Comparison of ENCODE assay signal across 12 cellular contexts in genomic region chr3:23991236-23992050, GRCh38. TPM values are rescaled to one million over a fixed set of nuclear protein-coding genes. Genes with fewer than 3 reads are reported as not detected.
DNase-seq lines count a peak whose midpoint lies in the region; ATAC-seq and TF ChIP-seq lines count a peak whose summit lies in the region.
"Had no signal": no experiment of that assay in that cellular context is flagged by ENCODE, and none has a peak within 500 bp of the region (broad histone marks: within the 10 kb centered on the region; RNA-seq: fewer than 3 reads in every experiment).

No MANE protein-coding gene starts in this region.

- peaks cover 43% of the 10 kb centered on the region for H3K4me1 Mint-ChIP-seq in chondrocyte (ENCODE audit: low read depth)

- H3K27me3 ChIP-seq in right atrium auricular region (no peaks in the 10 kb centered on the region), ascending aorta (no peaks in the 10 kb centered on the region), aorta (ENCODE audit: control insufficient read depth in 1 of 2, insufficient read depth in 2 of 2, low read length in 1 of 2) (no peaks in the 10 kb centered on the region)
- H3K27me3 ChIP-seq: heart right ventricle had no signal

- no peak for DNase-seq in left cardiac atrium
- no peak for DNase-seq in right atrium auricular region (ENCODE audit: low spot score)
- no peak for DNase-seq in ascending aorta (ENCODE audit: low spot score in 2 of 2)
- DNase-seq in lung microvascular endothelial cell (ENCODE audit: low read depth in 2 of 2), result peak; percentile 61 to 64
- no peak for DNase-seq in aorta
- no peak for DNase-seq in chondrocyte (ENCODE audit: low spot score)
- DNase-seq in kidney tubule cell (ENCODE audit: low spot score), result no peak
- DNase-seq: heart right ventricle, right cardiac atrium had no signal

- H3K4me3 Mint-ChIP-seq in chondrocyte (ENCODE audit: unreplicated experiment), result no peak overlapping the region
- H3K4me3 Mint-ChIP-seq: activated naive CD4-positive, alpha-beta T cell treated with anti-CD3 and anti-CD28 coated beads, Interleukin-2, amount 50 U/mL, for 24 hours; stimulated activated naive CD8-positive, alpha-beta T cell treated with anti-CD3 and anti-CD28 coated beads, Interleukin-15, Interleukin-2, amounts not matched to agents 100 ng/mL and 50 ng/mL, for 24 hours had no signal

- H3K27ac ChIP-seq in right atrium auricular region (no peak overlapping the region), ascending aorta (peak overlapping the region; percentile 27 to 43), aorta (ENCODE audit: low read depth in 1 of 2, low read length in 2 of 2) (peak overlapping the region in 1 of 2 donors; percentile 33)

- H3K36me3 Mint-ChIP-seq in chondrocyte (ENCODE audit: low read depth), result no peaks in the 10 kb centered on the region
- H3K36me3 Mint-ChIP-seq: activated naive CD4-positive, alpha-beta T cell treated with anti-CD3 and anti-CD28 coated beads, Interleukin-2, amount 50 U/mL, for 24 hours had no signal

- H3K36me3 ChIP-seq in right atrium auricular region (no peaks in the 10 kb centered on the region), ascending aorta (no peaks in the 10 kb centered on the region), aorta (ENCODE audit: control insufficient read depth in 1 of 2, insufficient read depth in 2 of 2, low read length in 1 of 2) (no peaks in the 10 kb centered on the region)
- H3K36me3 ChIP-seq: heart right ventricle had no signal

- H3K9me3 ChIP-seq in right atrium auricular region, result no peaks in the 10 kb centered on the region
- H3K9me3 ChIP-seq in ascending aorta, result no peaks in the 10 kb centered on the region
- H3K9me3 ChIP-seq in aorta (ENCODE audit: control insufficient read depth, low read length), result no peaks in the 10 kb centered on the region
- H3K9me3 ChIP-seq: heart right ventricle had no signal

- 69 to 80% methylated on average over 7 of the region's 7 CpGs for WGBS in aorta, 2 donors

- ATAC-seq in left cardiac atrium, result peak; percentile 18 to 28
- no peak for ATAC-seq in aorta (ENCODE audit: low FRiP score)
- no peak for ATAC-seq in GM21390 (IDR thresholded peaks at IDR 0.05; ENCODE audit: unreplicated experiment)

- H3K9me3 Mint-ChIP-seq in chondrocyte (ENCODE audit: low read depth), result no peaks in the 10 kb centered on the region
- H3K9me3 Mint-ChIP-seq: activated naive CD4-positive, alpha-beta T cell treated with anti-CD3 and anti-CD28 coated beads, Interleukin-2, amount 50 U/mL, for 24 hours had no signal

- H3K27me3 Mint-ChIP-seq in chondrocyte (ENCODE audit: low read depth), result no peaks in the 10 kb centered on the region
- H3K27me3 Mint-ChIP-seq: activated naive CD4-positive, alpha-beta T cell treated with anti-CD3 and anti-CD28 coated beads, Interleukin-2, amount 50 U/mL, for 24 hours; stimulated activated naive CD8-positive, alpha-beta T cell treated with anti-CD3 and anti-CD28 coated beads, Interleukin-15, Interleukin-2, amounts not matched to agents 100 ng/mL and 50 ng/mL, for 24 hours had no signal

- H3K27ac Mint-ChIP-seq in chondrocyte (ENCODE audit: unreplicated experiment), result no peak overlapping the region
- H3K27ac Mint-ChIP-seq: activated naive CD4-positive, alpha-beta T cell treated with anti-CD3 and anti-CD28 coated beads, Interleukin-2, amount 50 U/mL, for 24 hours; stimulated activated naive CD8-positive, alpha-beta T cell treated with anti-CD3 and anti-CD28 coated beads, Interleukin-15, Interleukin-2, amounts not matched to agents 100 ng/mL and 50 ng/mL, for 24 hours had no signal

- TF ChIP-seq CTCF in right atrium auricular region (IDR thresholded peaks at IDR 0.05) (no peak), ascending aorta (IDR thresholded peaks at IDR 0.05) (no peak), chondrocyte (IDR thresholded peaks at IDR 0.05) (no peak)

- H3K4me3 ChIP-seq in right atrium auricular region (no peak overlapping the region), ascending aorta (no peak overlapping the region), aorta (ENCODE audit: low read length in 2 of 2) (no peak overlapping the region)
- H3K4me3 ChIP-seq: heart right ventricle had no signal

- H3K4me1 ChIP-seq in right atrium auricular region, result peaks cover 0 to 24% of the 10 kb centered on the region in 2 donors
- peaks cover 7 to 27% of the 10 kb centered on the region in 2 donors for H3K4me1 ChIP-seq in ascending aorta
- peaks cover 0 to 13% of the 10 kb centered on the region in 2 donors for H3K4me1 ChIP-seq in aorta (ENCODE audit: control insufficient read depth in 1 of 2, insufficient read depth in 2 of 2, low read length in 2 of 2)

- intact Hi-C loops in left cardiac atrium (cut with DNase I), result loop anchor here in 1 of 2 donors (10.0 kb wide), 1 partner anchor 243 kb away; no protein-coding TSS in a partner anchor
- intact Hi-C loops in ascending aorta (cut with DNase I), result loop anchor here (5.0 to 10.0 kb wide), 2 partner anchors 44 to 653 kb away; partner anchors contain the start of gene NR1D2
- intact Hi-C loops in aorta (cut with DNase I), result loop anchor here in 1 of 2 donors (10.0 kb wide), 1 partner anchor 503 kb away; the partner anchor contains the start of gene THRB

RNA-seq across cellular contexts. Expression of gene NR1D2, which starts 46.4 kb away (rescaled TPM):
- total RNA-seq in left cardiac atrium (10 to 100 TPM; 23.8 to 46.8 TPM), right atrium auricular region (10 to 100 TPM; 15.8 to 27.7 TPM), ascending aorta (6.5 TPM), lung microvascular endothelial cell (22.7 and 31.3 TPM in 2 replicates), aorta (10 to 100 TPM; 26.9 to 61.1 TPM), chondrocyte (14.7 to 19.8 TPM (median 19.6 TPM) in 3 replicates)
- polyA plus RNA-seq in aorta, result 10 to 100 TPM; 16.3 to 18.4 TPM

Comparison
In these comparisons a context has a peak if more than half of its experiments do, and no peak if none do; other contexts are left out.
1. ATAC-seq: peak in left cardiac atrium (2 of 2); none in aorta (single experiment) and GM21390 (single experiment).
2. DNase-seq: peak in lung microvascular endothelial cell (2 of 2); none in left cardiac atrium (single experiment), right atrium auricular region (single experiment), ascending aorta (0 of 2), aorta (0 of 2), chondrocyte (single experiment) and kidney tubule cell (single experiment).
3. H3K27ac ChIP-seq: peak in ascending aorta (2 of 2); none in right atrium auricular region (0 of 2).